ENCODE assay signal across 17 cellular contexts in genomic region chr6:161493731-161494130, GRCh38.
DNase-seq lines count a peak whose midpoint lies in the region; TF ChIP-seq lines count a peak whose summit lies in the region.
"Had no signal": no experiment of that assay in that cellular context is flagged by ENCODE, and none has a peak within 500 bp of the region (broad histone marks: within the 10 kb centered on the region; RNA-seq: fewer than 3 reads in every experiment).

No MANE protein-coding gene starts in this region.

- DNase-seq in AG20443 (ENCODE audit: low spot score) (peak; percentile 20), Ammon's horn (ENCODE audit: low spot score) (peak; percentile 40), islet precursor cell (peak; percentile 65), retina (peak; percentile 45), NCI-H1436 treated with DMSO at 0.1 percent for 48 hours (lab: John Stamatoyannopoulos, UW) (no peak), foreskin fibroblast (no peak)
- DNase-seq: BE2C; CD4-positive, alpha-beta T cell; CD8-positive, alpha-beta memory T cell; DMS 273 treated with DMSO at 0.1 percent for 48 hours; DMS79; EL; GDM1; H9 had no signal

- no peak overlapping the region for H3K4me3 ChIP-seq in foreskin fibroblast (ENCODE audit: low read depth in 1 of 2, low read length in 2 of 2)
- H3K4me3 ChIP-seq: BLaER1 treated with 17β-estradiol and CSF1 and Interleukin-3, amounts not matched to agents 10 nM and 100 nM; GM12878; GM23338 had no signal

- TF ChIP-seq CTCF in foreskin fibroblast (IDR thresholded peaks at IDR 0.05; ENCODE audit: low read depth, low read length): no peak

Comparison
In these comparisons a context has a peak if more than half of its experiments do, and no peak if none do; other contexts are left out.
1. DNase-seq: peak in AG20443 (single experiment), Ammon's horn (single experiment), islet precursor cell (single experiment) and retina (single experiment); none in NCI-H1436 treated with DMSO at 0.1 percent for 48 hours (single experiment) and foreskin fibroblast (0 of 2).